In the genomic region with DNA sequence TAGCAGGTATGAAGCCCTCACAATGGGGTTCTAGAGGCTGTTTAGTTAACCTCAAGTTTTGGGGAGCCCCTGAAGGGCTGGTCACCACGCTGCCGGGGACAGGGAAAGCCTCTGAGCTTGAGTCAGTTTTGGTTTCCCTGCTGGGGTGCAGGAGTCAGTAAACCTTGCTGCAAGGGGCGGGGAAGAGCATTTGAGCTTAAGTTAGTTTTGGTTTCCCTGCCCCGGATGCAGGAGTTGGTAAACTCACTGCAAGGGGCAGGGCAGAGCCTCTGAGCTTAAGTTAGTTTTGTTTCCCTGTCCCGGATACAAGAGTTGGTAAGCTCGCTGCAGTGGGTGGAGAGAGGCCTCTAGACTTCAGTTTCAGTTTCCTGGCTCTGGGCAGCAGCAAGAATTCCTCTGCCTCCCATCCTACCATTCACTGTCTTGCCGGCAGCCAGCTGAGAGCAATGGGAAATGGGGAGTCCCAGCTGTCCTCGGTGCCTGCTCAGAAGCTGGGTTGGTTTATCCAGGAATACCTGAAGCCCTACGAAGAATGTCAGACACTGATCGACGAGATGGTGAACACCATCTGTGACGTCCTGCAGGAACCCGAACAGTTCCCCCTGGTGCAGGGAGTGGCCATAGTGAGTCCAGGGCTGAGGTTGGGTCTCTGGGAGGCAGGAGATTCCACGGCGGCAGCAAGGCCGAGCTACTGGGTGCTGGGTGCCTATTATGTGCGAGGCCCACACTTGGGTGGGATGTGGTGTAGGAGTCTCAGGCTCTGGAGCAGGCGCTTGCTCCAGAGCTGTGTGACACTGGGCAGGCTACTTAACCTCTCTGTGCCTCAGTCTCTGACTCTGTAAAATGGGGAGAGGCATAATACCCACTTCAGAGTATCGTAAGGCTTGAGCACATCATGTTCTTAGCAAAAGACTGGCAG, we compare ENCODE assay signal across 8 cellular contexts. TPM values are rescaled to one million over a fixed set of nuclear protein-coding genes. Genes with fewer than 3 reads are reported as not detected.
DNase-seq lines count a peak whose midpoint lies in the region; ATAC-seq and TF ChIP-seq lines count a peak whose summit lies in the region.

A gene with protein sequence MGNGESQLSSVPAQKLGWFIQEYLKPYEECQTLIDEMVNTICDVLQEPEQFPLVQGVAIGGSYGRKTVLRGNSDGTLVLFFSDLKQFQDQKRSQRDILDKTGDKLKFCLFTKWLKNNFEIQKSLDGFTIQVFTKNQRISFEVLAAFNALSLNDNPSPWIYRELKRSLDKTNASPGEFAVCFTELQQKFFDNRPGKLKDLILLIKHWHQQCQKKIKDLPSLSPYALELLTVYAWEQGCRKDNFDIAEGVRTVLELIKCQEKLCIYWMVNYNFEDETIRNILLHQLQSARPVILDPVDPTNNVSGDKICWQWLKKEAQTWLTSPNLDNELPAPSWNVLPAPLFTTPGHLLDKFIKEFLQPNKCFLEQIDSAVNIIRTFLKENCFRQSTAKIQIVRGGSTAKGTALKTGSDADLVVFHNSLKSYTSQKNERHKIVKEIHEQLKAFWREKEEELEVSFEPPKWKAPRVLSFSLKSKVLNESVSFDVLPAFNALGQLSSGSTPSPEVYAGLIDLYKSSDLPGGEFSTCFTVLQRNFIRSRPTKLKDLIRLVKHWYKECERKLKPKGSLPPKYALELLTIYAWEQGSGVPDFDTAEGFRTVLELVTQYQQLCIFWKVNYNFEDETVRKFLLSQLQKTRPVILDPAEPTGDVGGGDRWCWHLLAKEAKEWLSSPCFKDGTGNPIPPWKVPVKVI (plus strand): TSS at position 357 of the 919 bp plus-strand sequence. CDS start 90 bp downstream, at position 447.

- H3K79me2 ChIP-seq in parathyroid adenoma = no peaks in the 10 kb centered on the region

- H3K9ac ChIP-seq in parathyroid adenoma = no peak within 1 kb of the TSS

- ATAC-seq in GM21717 (IDR thresholded peaks at IDR 0.05; ENCODE audit: unreplicated experiment) = peak; percentile 87

- peak within 1 kb of the TSS; percentile 56 for H3K4me3 ChIP-seq in MG63
- peak within 1 kb of the TSS; percentile 55 to 77 (median 56) for H3K4me3 ChIP-seq in esophagus squamous epithelium
- peak within 1 kb of the TSS; percentile 55 for H3K4me3 ChIP-seq in parathyroid adenoma (ENCODE audit: low read depth, low read length)
- peak within 1 kb of the TSS; percentile 32 to 46 (median 36) for H3K4me3 ChIP-seq in transverse colon

- H3K4me1 ChIP-seq in esophagus squamous epithelium (peaks cover 17 to 34% (median 18%) of the 10 kb centered on the region in 3 donors), parathyroid adenoma (no peaks in the 10 kb centered on the region), transverse colon (peaks cover 0 to 21% (median 3%) of the 10 kb centered on the region in 4 donors)

- peak; percentile 9 for DNase-seq in ELF-1 (ENCODE audit: low read depth, low spot score)
- peak; percentile 81 for DNase-seq in MG63
- peak; percentile 70 for DNase-seq in activated CD8-positive, alpha-beta memory T cell treated with anti-CD3 and anti-CD28 coated beads, Interleukin-2, amount 50 U/mL, for 4 hours
- peak; percentile 34 for DNase-seq in esophagus squamous epithelium (lab: John Stamatoyannopoulos, UW)
- DNase-seq in transverse colon = peak; percentile 80
- DNase-seq in DMS79 treated with DMSO at 0.1 percent for 48 hours (lab: John Stamatoyannopoulos, UW) = no peak

- H2AFZ ChIP-seq in parathyroid adenoma = peak within 1 kb of the TSS; percentile 67

- intact Hi-C loops in esophagus squamous epithelium (cut with DNase I) (no loop called here), transverse colon (cut with DNase I; ENCODE audit: low total_unique reads) (no loop called here)

- 10 to 14% methylated on average over 10 to 15 of the region's 19 CpGs for whole genome bisulfite sequencing in esophagus squamous epithelium, 2 donors
- WGBS in transverse colon (ENCODE audit: low coverage in 1 of 2), 2 donors = 34 to 80% methylated on average over 1 to 19 of the region's 19 CpGs

- TF ChIP-seq POLR2A in esophagus squamous epithelium (IDR thresholded peaks at IDR 0.05) (peak in 2 of 4 donors; percentile 82 to 88), transverse colon (IDR thresholded peaks at IDR 0.05) (peak; percentile 73)

- no peak for TF ChIP-seq CTCF in esophagus squamous epithelium (IDR thresholded peaks at IDR 0.05)
- TF ChIP-seq CTCF in parathyroid adenoma (IDR thresholded peaks at IDR 0.05) = no peak
- TF ChIP-seq CTCF in transverse colon (IDR thresholded peaks at IDR 0.05) = no peak

- peak within 1 kb of the TSS; percentile 45 for H3K4me2 ChIP-seq in parathyroid adenoma (ENCODE audit: low read length)

- H3K27me3 ChIP-seq in MG63 (no peaks in the 10 kb centered on the region), esophagus squamous epithelium (no peaks in the 10 kb centered on the region), parathyroid adenoma (ENCODE audit: control insufficient read depth, insufficient read depth, low read length) (no peaks in the 10 kb centered on the region), transverse colon (no peaks in the 10 kb centered on the region)

- peak within 1 kb of the TSS; percentile 92 to 96 (median 94) for H3K27ac ChIP-seq in esophagus squamous epithelium
- H3K27ac ChIP-seq in parathyroid adenoma = peak within 1 kb of the TSS; percentile 75
- peak within 1 kb of the TSS; percentile 79 to 89 (median 83) for H3K27ac ChIP-seq in transverse colon

- H3K9me3 ChIP-seq in MG63 (peaks cover 8% of the 10 kb centered on the region), esophagus squamous epithelium (peaks cover 0 to 7% (median 0%) of the 10 kb centered on the region in 3 donors), parathyroid adenoma (ENCODE audit: control insufficient read depth, low read length) (no peaks in the 10 kb centered on the region), transverse colon (no peaks in the 10 kb centered on the region)

- no peaks in the 10 kb centered on the region for H3K36me3 ChIP-seq in MG63
- H3K36me3 ChIP-seq in esophagus squamous epithelium = no peaks in the 10 kb centered on the region
- H3K36me3 ChIP-seq in parathyroid adenoma (ENCODE audit: control insufficient read depth, insufficient read depth, low read length) = no peaks in the 10 kb centered on the region
- H3K36me3 ChIP-seq in transverse colon = no peaks in the 10 kb centered on the region

- in situ Hi-C loops in transverse colon (cut with MboI; ENCODE audit: low pct_ligation_motif_present in 1 of 4, low pct_unique_long_range_greater_than_20kb in 1 of 4, low sequenced_read_pairs in 3 of 4) = no loop called here

- no peak for TF ChIP-seq EP300 in transverse colon (IDR thresholded peaks at IDR 0.05; ENCODE audit: low read depth)

RNA-seq across cellular contexts. Expression of the gene that starts here (rescaled TPM):
- 6.0 and 22.3 TPM in 2 replicates for total RNA-seq in MG63 (2014; rRNA removed; shearing (Covaris generic); ENCODE audit: low replicate concordance)
- total RNA-seq in esophagus squamous epithelium = 10 to 100 TPM in 3 of 4 donors, 1 to 10 TPM in 1; 8.3 to 35.6 (median 10.9) TPM
- total RNA-seq in transverse colon = 1 to 10 TPM; 2.0 to 5.1 (median 3.5) TPM
